In genomic region chr17:41939044-41939695, GRCh38 we compare ENCODE assay signal across 1 cellular context.
TF ChIP-seq lines count a peak whose summit lies in the region.

No MANE protein-coding gene starts in this region.

TF ChIP-seq in GM23338, 12 proteins besides CTCF, POLR2A, EP300 and RAD21 (continued from another document):
- TF ChIP-seq, protein P1, sequence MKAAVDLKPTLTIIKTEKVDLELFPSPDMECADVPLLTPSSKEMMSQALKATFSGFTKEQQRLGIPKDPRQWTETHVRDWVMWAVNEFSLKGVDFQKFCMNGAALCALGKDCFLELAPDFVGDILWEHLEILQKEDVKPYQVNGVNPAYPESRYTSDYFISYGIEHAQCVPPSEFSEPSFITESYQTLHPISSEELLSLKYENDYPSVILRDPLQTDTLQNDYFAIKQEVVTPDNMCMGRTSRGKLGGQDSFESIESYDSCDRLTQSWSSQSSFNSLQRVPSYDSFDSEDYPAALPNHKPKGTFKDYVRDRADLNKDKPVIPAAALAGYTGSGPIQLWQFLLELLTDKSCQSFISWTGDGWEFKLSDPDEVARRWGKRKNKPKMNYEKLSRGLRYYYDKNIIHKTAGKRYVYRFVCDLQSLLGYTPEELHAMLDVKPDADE (IDR thresholded peaks at IDR 0.05) = no peak
- TF ChIP-seq ZNF114 (CRISPR knock-in tag; IDR thresholded peaks at IDR 0.05) (no peak), POLR2AphosphoS5 (IDR thresholded peaks at IDR 0.05; ENCODE audit: low read depth) (no peak)
- TF ChIP-seq, protein P2, sequence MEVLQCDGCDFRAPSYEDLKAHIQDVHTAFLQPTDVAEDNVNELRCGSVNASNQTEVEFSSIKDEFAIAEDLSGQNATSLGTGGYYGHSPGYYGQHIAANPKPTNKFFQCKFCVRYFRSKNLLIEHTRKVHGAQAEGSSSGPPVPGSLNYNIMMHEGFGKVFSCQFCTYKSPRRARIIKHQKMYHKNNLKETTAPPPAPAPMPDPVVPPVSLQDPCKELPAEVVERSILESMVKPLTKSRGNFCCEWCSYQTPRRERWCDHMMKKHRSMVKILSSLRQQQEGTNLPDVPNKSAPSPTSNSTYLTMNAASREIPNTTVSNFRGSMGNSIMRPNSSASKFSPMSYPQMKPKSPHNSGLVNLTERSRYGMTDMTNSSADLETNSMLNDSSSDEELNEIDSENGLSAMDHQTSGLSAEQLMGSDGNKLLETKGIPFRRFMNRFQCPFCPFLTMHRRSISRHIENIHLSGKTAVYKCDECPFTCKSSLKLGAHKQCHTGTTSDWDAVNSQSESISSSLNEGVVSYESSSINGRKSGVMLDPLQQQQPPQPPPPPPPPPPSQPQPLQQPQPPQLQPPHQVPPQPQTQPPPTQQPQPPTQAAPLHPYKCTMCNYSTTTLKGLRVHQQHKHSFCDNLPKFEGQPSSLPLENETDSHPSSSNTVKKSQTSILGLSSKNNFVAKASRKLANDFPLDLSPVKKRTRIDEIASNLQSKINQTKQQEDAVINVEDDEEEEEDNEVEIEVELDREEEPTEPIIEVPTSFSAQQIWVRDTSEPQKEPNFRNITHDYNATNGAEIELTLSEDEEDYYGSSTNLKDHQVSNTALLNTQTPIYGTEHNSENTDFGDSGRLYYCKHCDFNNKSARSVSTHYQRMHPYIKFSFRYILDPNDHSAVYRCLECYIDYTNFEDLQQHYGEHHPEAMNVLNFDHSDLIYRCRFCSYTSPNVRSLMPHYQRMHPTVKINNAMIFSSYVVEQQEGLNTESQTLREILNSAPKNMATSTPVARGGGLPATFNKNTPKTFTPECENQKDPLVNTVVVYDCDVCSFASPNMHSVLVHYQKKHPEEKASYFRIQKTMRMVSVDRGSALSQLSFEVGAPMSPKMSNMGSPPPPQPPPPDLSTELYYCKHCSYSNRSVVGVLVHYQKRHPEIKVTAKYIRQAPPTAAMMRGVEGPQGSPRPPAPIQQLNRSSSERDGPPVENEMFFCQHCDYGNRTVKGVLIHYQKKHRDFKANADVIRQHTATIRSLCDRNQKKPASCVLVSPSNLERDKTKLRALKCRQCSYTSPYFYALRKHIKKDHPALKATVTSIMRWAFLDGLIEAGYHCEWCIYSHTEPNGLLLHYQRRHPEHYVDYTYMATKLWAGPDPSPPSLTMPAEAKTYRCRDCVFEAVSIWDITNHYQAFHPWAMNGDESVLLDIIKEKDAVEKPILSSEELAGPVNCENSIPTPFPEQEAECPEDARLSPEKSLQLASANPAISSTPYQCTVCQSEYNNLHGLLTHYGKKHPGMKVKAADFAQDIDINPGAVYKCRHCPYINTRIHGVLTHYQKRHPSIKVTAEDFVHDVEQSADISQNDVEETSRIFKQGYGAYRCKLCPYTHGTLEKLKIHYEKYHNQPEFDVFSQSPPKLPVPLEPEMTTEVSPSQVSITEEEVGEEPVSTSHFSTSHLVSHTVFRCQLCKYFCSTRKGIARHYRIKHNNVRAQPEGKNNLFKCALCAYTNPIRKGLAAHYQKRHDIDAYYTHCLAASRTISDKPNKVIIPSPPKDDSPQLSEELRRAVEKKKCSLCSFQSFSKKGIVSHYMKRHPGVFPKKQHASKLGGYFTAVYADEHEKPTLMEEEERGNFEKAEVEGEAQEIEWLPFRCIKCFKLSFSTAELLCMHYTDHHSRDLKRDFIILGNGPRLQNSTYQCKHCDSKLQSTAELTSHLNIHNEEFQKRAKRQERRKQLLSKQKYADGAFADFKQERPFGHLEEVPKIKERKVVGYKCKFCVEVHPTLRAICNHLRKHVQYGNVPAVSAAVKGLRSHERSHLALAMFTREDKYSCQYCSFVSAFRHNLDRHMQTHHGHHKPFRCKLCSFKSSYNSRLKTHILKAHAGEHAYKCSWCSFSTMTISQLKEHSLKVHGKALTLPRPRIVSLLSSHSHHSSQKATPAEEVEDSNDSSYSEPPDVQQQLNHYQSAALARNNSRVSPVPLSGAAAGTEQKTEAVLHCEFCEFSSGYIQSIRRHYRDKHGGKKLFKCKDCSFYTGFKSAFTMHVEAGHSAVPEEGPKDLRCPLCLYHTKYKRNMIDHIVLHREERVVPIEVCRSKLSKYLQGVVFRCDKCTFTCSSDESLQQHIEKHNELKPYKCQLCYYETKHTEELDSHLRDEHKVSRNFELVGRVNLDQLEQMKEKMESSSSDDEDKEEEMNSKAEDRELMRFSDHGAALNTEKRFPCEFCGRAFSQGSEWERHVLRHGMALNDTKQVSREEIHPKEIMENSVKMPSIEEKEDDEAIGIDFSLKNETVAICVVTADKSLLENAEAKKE (CRISPR knock-in tag; IDR thresholded peaks at IDR 0.05) = no peak
